16 cellular contexts compared by ENCODE assay signal in genomic region chr2:235063501-235063961, GRCh38.
"Had no signal": no experiment of that assay in that cellular context is flagged by ENCODE, and none has a peak within 500 bp of the region (broad histone marks: within the 10 kb centered on the region; RNA-seq: fewer than 3 reads in every experiment).

No MANE protein-coding gene starts in this region.

- DNase-seq: central memory CD4-positive, alpha-beta T cell; colonic mucosa; esophagus squamous epithelium; glutamatergic neuron; kidney glomerular epithelial cell; mammary epithelial cell; SK-N-SH; stimulated activated CD4-positive, alpha-beta T cell treated with anti-CD3 and anti-CD28 coated beads, Interleukin-1b, Interleukin-23, amount 100 ng/mL, for 48 hours; stimulated activated naive CD8-positive, alpha-beta T cell treated with anti-CD3 and anti-CD28 coated beads, Interleukin-15, amount 100 ng/mL, for 72 hours; T-cell; T1000; testis; upper lobe of right lung had no signal

- H3K36me3 ChIP-seq: colonic mucosa, esophagus squamous epithelium, upper lobe of right lung had no signal

- H3K27me3 ChIP-seq: colonic mucosa, testis, upper lobe of right lung had no signal

- H3K9me3 ChIP-seq: colonic mucosa, esophagus squamous epithelium, SK-N-SH, testis, upper lobe of right lung had no signal

- H3K4me3 ChIP-seq: colonic mucosa, esophagus squamous epithelium, testis, upper lobe of right lung had no signal

- H3K27ac ChIP-seq: colonic mucosa, esophagus squamous epithelium, testis, upper lobe of right lung had no signal

- H3K4me1 ChIP-seq: colonic mucosa, esophagus squamous epithelium, testis, upper lobe of right lung had no signal

- ATAC-seq: activated CD4-positive, CD25-positive, alpha-beta regulatory T cell treated with anti-CD3 and anti-CD28 coated beads, Interleukin-2, amount 50 U/mL, for 24 hours; naive thymus-derived CD8-positive, alpha-beta T cell; sciatic nerve; stimulated activated naive CD8-positive, alpha-beta T cell treated with anti-CD3 and anti-CD28 coated beads, Interleukin-15, amount 100 ng/mL, for 72 hours; T-cell; upper lobe of right lung had no signal
